Comparison of ENCODE assay signal across 25 cellular contexts in the genomic region with DNA sequence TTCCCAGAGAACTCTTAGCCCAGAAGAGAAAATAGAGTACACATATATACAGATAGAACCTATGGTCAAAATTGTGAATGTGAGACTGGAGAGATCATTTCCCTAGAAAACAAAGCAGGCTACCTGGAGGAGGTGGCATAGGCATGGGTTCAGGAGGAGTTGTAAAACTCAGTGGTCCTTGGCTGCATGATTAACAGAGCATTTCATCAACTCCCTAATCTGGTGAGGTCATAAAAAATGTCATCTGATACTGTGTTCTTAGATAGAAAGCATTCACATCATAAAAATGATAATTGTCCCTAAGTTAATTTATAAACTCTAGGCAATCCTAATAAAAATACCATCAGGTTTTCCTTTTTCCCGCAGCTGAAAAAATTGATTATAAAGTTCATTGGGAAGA.
"Had no signal": no experiment of that assay in that cellular context is flagged by ENCODE, and none has a peak within 500 bp of the region (broad histone marks: within the 10 kb centered on the region; RNA-seq: fewer than 3 reads in every experiment).

No MANE protein-coding gene starts in this region.

- H3K27me3 ChIP-seq: hepatocyte, left lung, right lobe of liver, stomach, testis, thyroid gland, transverse colon, upper lobe of left lung, vagina had no signal

- H2AFZ ChIP-seq: hepatocyte, parathyroid adenoma had no signal

- H3K4me1 ChIP-seq: left lung, lower lobe of right lung, parathyroid adenoma, psoas muscle, right lobe of liver, stomach, testis, thyroid gland, transverse colon, upper lobe of left lung, vagina had no signal

- DNase-seq: islet precursor cell; left cardiac atrium; left lung; lower lobe of right lung; mammary epithelial cell; mesenchymal stem cell; naive thymus-derived CD8-positive, alpha-beta T cell; occipital lobe; psoas muscle; right lobe of liver; stimulated activated CD4-positive, alpha-beta T cell treated with anti-CD3 and anti-CD28 coated beads, Interleukin-12 subunit alpha, Interleukin-12 subunit beta, amount 100 ng/mL, for 4 hours; stimulated activated CD4-positive, alpha-beta T cell treated with anti-CD3 and anti-CD28 coated beads, Interleukin-15, amount 100 ng/mL, for 24 hours; stimulated activated CD4-positive, alpha-beta T cell treated with anti-CD3 and anti-CD28 coated beads, Interleukin-2, amount 100 ng/mL, for 24 hours; stimulated activated CD4-positive, alpha-beta T cell treated with anti-CD3 and anti-CD28 coated beads, Interleukin-4, amount 100 ng/mL, for 1 hour; stimulated activated naive B cell treated with anti-CD40 and anti-IgM and Interleukin-4, amounts not matched to agents 10 μg/mL and 1 μg/mL and 100 μg/mL, for 72 hours; stimulated activated naive CD8-positive, alpha-beta T cell treated with anti-CD3 and anti-CD28 coated beads, Interleukin-15, Interleukin-2, amounts not matched to agents 100 U/mL and 50 U/mL, for 24 hours; stomach; testis; thyroid gland; transverse colon; upper lobe of left lung had no signal

- H3K9ac ChIP-seq: parathyroid adenoma had no signal

- H3K36me3 ChIP-seq: left lung, lower lobe of right lung, neutrophil, right lobe of liver, stomach, thyroid gland, transverse colon, upper lobe of left lung, vagina had no signal

- H3K27ac ChIP-seq: hepatocyte, left lung, lower lobe of right lung, neutrophil, parathyroid adenoma, psoas muscle, right lobe of liver, stomach, testis, thyroid gland, transverse colon, upper lobe of left lung, vagina had no signal

- H3K79me2 ChIP-seq: hepatocyte, parathyroid adenoma had no signal

- ATAC-seq: left cardiac atrium; left lung; lower lobe of right lung; naive thymus-derived CD8-positive, alpha-beta T cell; psoas muscle; right lobe of liver; stimulated activated naive B cell treated with anti-CD40 and anti-IgM and Interleukin-4, amounts not matched to agents 10 μg/mL and 1 μg/mL and 100 μg/mL, for 72 hours; stimulated activated naive CD8-positive, alpha-beta T cell treated with anti-CD3 and anti-CD28 coated beads, Interleukin-15, Interleukin-2, amounts not matched to agents 100 U/mL and 50 U/mL, for 24 hours had no signal

- H3K9me3 ChIP-seq: lower lobe of right lung, neutrophil, psoas muscle, right lobe of liver, testis, thyroid gland, transverse colon, upper lobe of left lung, vagina had no signal

- H3K4me3 ChIP-seq: hepatocyte, left lung, lower lobe of right lung, psoas muscle, right lobe of liver, stomach, testis, thyroid gland, transverse colon, upper lobe of left lung, vagina had no signal

- H3K4me2 ChIP-seq: hepatocyte had no signal
